In genomic region chr12:49866859-49867579, GRCh38 we compare ENCODE assay signal across 8 cellular contexts. TPM values are rescaled to one million over a fixed set of nuclear protein-coding genes. Genes with fewer than 3 reads are reported as not detected.
DNase-seq lines count a peak whose midpoint lies in the region; FAIRE-seq and TF ChIP-seq lines count a peak whose summit lies in the region.

No MANE protein-coding gene starts in this region.

- peaks cover 0 to 3% (median 1%) of the 10 kb centered on the region in 4 experiments; a peak in 3 of 7 replicates for H3K4me1 ChIP-seq in H1 (replicated peaks in 1 of 4; ENCODE audit: control insufficient read depth in 3 of 4, insufficient read depth in 4 of 4, low read length in 3 of 4)

- no peak overlapping the region for H4K91ac ChIP-seq in H1 (replicated peaks; ENCODE audit: insufficient read length, low read length)

- H2BK20ac ChIP-seq in H1 (ENCODE audit: low read length), result no peak overlapping the region

- H3K23me2 ChIP-seq in H1 (ENCODE audit: low read depth, low read length), result no peaks in the 10 kb centered on the region

- TF ChIP-seq EP300 in H1 (IDR thresholded peaks at IDR 0.05; ENCODE audit: borderline replicate concordance in 1 of 2, low read depth in 2 of 2, low read length in 2 of 2), result no peak

- H3K79me2 ChIP-seq in H1 (ENCODE audit: control insufficient read depth in 1 of 2, insufficient read depth in 2 of 2, low read length in 2 of 2), result no peaks in the 10 kb centered on the region

- peak overlapping the region; percentile 40; the same call in 1 of the 2 replicates for H4K8ac ChIP-seq in H1 (ENCODE audit: extremely low read depth, insufficient read depth, low read length)

- CTCF ChIA-PET in H1 (lab: Charles Lee; ENCODE audit: partially characterized antibody), result interaction anchor here (0.6 to 10.0 kb wide), 61 partner anchors 8 to 1753 kb away, joined by 3 to 137 read pairs (median 6); partner anchors contain the start of genes AQP2, AQP5, BCDIN3D and NCKAP5L

- H2BK12ac ChIP-seq in H1 (ENCODE audit: low read depth, low read length), result peak overlapping the region; percentile 50; the same call in 1 of the 2 replicates

- peak overlapping the region; percentile 65; the same call in 1 of the 2 replicates for H2AFZ ChIP-seq in H1 (ENCODE audit: low read length)

- H3K14ac ChIP-seq in H1 (ENCODE audit: insufficient read length), result no peak overlapping the region

- H2AK5ac ChIP-seq in H1 (ENCODE audit: low read depth, low read length), result no peak overlapping the region

- H3K27ac ChIP-seq in H1 (ENCODE audit: low read depth, low read length), result no peak overlapping the region

- no peak for FAIRE-seq in GM19239 (lab: Jason Lieb, UNC)
- FAIRE-seq in H1 (lab: Jason Lieb, UNC), result no peak

- no peaks in the 10 kb centered on the region for H4K20me1 ChIP-seq in H1 (replicated peaks in 1 of 2; ENCODE audit: control insufficient read depth in 1 of 2, insufficient read depth in 2 of 2, low read length in 2 of 2)

- H3K79me1 ChIP-seq in H1 (ENCODE audit: low read depth, low read length), result no peaks in the 10 kb centered on the region

- DNase-seq in AG09319 (ENCODE audit: extremely low read depth, low read depth) (no peak), GM19239 (ENCODE audit: insufficient read length, low spot score) (peak; percentile 92), NCI-H69 (lab: John Stamatoyannopoulos, UW) (peak; percentile 76), H1 (ENCODE audit: low read depth in 1 of 2, low spot score in 2 of 2) (peak; percentile 54 to 96), midbrain (lab: John Stamatoyannopoulos, UW) (peak; percentile 69), GF-D8 (lab: John Stamatoyannopoulos, UW) (no peak)
- peak; percentile 93 for DNase-seq in activated CD8-positive, alpha-beta memory T cell treated with anti-CD3 and anti-CD28 coated beads for 24 hours
- DNase-seq in stimulated activated CD8-positive, alpha-beta memory T cell treated with anti-CD3 and anti-CD28 coated beads, Interleukin-4, amount 100 ng/mL, for 4 hours (ENCODE audit: low read depth in 2 of 2, low spot score in 1 of 2), result peak; percentile 38 to 61

- H3K36me3 ChIP-seq in H1 (ENCODE audit: control insufficient read depth in 2 of 4, insufficient read depth in 4 of 4, low read length in 3 of 4), result no peaks in the 10 kb centered on the region

- no peak for TF ChIP-seq POLR2A in H1 (IDR thresholded peaks at IDR 0.05; ENCODE audit: control extremely low read depth in 1 of 2, low read depth in 2 of 2, low read length in 2 of 2)

- peak overlapping the region; percentile 65; the same call in 1 of the 2 replicates for H2BK15ac ChIP-seq in H1 (ENCODE audit: low read length)

- H3K4ac ChIP-seq in H1 (replicated peaks; ENCODE audit: insufficient read length, low read depth, low read length), result no peak overlapping the region

- 45% methylated on average over 19 of the region's 19 CpGs; no CpG with 5 or more reads in 1 of the 2 experiments for WGBS in H1 (ENCODE audit: extremely low coverage in 1 of 2, insufficient coverage in 1 of 2, insufficient read length in 1 of 2, insufficient replicate concordance in 2 of 2, low coverage in 1 of 2, low lambda C conversion rate in 2 of 2, missing lambda C conversion rate in 1 of 2), 2 experiments

- POLR2A ChIA-PET in H1 (lab: Charles Lee; ENCODE audit: partially characterized antibody), result interaction anchor here (0.7 to 1.6 kb wide), 5 partner anchors 16 to 118 kb away, joined by 3 to 5 read pairs (median 3); no protein-coding TSS in a partner anchor

- peak; percentile 94 to 95 for TF ChIP-seq RAD21 in H1 (IDR thresholded peaks at IDR 0.05 in 1 of 2, conservative IDR thresholded peaks at IDR 0.05 in 1 of 2; ENCODE audit: low read depth in 2 of 2, low read length in 2 of 2)

- no peak overlapping the region for H3K23ac ChIP-seq in H1 (ENCODE audit: insufficient read length)

- peaks cover 0 to 2% (median 0%) of the 10 kb centered on the region in 4 experiments; a peak in 1 of 7 replicates for H3K27me3 ChIP-seq in H1 (replicated peaks in 1 of 4; ENCODE audit: control insufficient read depth in 3 of 4, extremely low read depth in 1 of 4, insufficient read depth in 3 of 4, low read length in 3 of 4)

- TF ChIP-seq CTCF in AG09319 (IDR thresholded peaks at IDR 0.05; ENCODE audit: low read depth, low read length), result peak; percentile 94
- peak; percentile 90 to 98 (median 93) for TF ChIP-seq CTCF in H1 (IDR thresholded peaks at IDR 0.05; ENCODE audit: control extremely low read depth in 1 of 3, insufficient read depth in 1 of 3, low read depth in 1 of 3, low read length in 3 of 3)

- H3K56ac ChIP-seq in H1 (replicated peaks; ENCODE audit: insufficient read length, low read depth, low read length), result no peak overlapping the region

- H2BK120ac ChIP-seq in H1 (replicated peaks; ENCODE audit: low read depth, low read length), result no peak overlapping the region

- H4K5ac ChIP-seq in H1 (ENCODE audit: insufficient read length, low read depth, low read length), result no peak overlapping the region

- H3K18ac ChIP-seq in H1 (ENCODE audit: extremely low read depth, low read length), result no peak overlapping the region

- H2BK5ac ChIP-seq in H1 (ENCODE audit: low read depth, low read length), result no peak overlapping the region

- no peaks in the 10 kb centered on the region for H3K9me3 ChIP-seq in H1 (ENCODE audit: insufficient read depth in 2 of 2, low read depth in 1 of 2, low read length in 1 of 2)

- no peak overlapping the region for H3K9ac ChIP-seq in H1 (replicated peaks in 1 of 4; ENCODE audit: extremely low read depth in 1 of 4, low read depth in 3 of 4, low read length in 3 of 4)

- H3K4me2 ChIP-seq in H1 (ENCODE audit: insufficient read depth in 1 of 2, low read depth in 2 of 2, low read length in 2 of 2), result no peak overlapping the region

- no peak overlapping the region for H3K4me3 ChIP-seq in H1 (ENCODE audit: extremely low read depth in 1 of 4, insufficient read depth in 2 of 4, low read depth in 3 of 4, low read length in 4 of 4)

TF ChIP-seq in H1, 55 proteins besides CTCF, POLR2A, EP300 and RAD21:
- TF ChIP-seq SIRT6 (IDR thresholded peaks at IDR 0.05; ENCODE audit: low read length), result no peak
- 0 out of 2 replicates have a peak, but pooled peaks have one; percentile 21 for TF ChIP-seq JUND (IDR thresholded peaks at IDR 0.05; ENCODE audit: low read length)
- TF ChIP-seq BRCA1 (IDR thresholded peaks at IDR 0.05; ENCODE audit: low read depth, low read length), result 0 out of 2 replicates have a peak, but pooled peaks have one; percentile 49
- TF ChIP-seq, protein P1, sequence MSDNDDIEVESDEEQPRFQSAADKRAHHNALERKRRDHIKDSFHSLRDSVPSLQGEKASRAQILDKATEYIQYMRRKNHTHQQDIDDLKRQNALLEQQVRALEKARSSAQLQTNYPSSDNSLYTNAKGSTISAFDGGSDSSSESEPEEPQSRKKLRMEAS (IDR thresholded peaks at IDR 0.05), result peak; percentile 58; the same call in 1 of the 2 replicates

RNA-seq across cellular contexts. Expression of gene BCDIN3D, which starts 24.1 kb away (rescaled TPM):
- total RNA-seq in H1 (2021; fragmentation: NEBNext Ultra II Directional; extraction: Animal tissue kit (Norgen Biotek cat#: 25700)), result 2.4 and 2.5 TPM in 2 replicates
- polyA plus RNA-seq in H1 (2011; rRNA removed), result 1.6 TPM in 2 replicates
- polyA plus RNA-seq in H1 (2011; cell fraction: cytosol; rRNA removed), result 2.0 TPM
- polyA plus RNA-seq in H1 (2011; cell fraction: nucleus; rRNA removed), result 1.5 TPM
- polyA plus RNA-seq in H1 (2012, experiment 1 of 2), result 1.7 to 3.4 TPM (median 2.0 TPM) in 4 replicates
- polyA plus RNA-seq in H1 (2012, experiment 2 of 2), result 1.7 TPM
- 2.2 TPM for polyA plus RNA-seq in H1 (2013, experiment 1 of 2)
- polyA plus RNA-seq in H1 (2013, experiment 2 of 2), result 2.5 TPM
- 2.4 and 2.7 TPM in 2 replicates for polyA minus RNA-seq in H1 (2011; rRNA and poly(A)+ RNA removed)
- 0.59 TPM for polyA minus RNA-seq in H1 (2011; cell fraction: cytosol; rRNA and poly(A)+ RNA removed)
- 1.3 TPM for polyA minus RNA-seq in H1 (2011; cell fraction: nucleus; rRNA and poly(A)+ RNA removed)

RNA-seq across cellular contexts. Expression of gene FAIM2, which starts 36.7 kb away (rescaled TPM):
- 0.89 and 1.4 TPM in 2 replicates for total RNA-seq in H1 (2021; fragmentation: NEBNext Ultra II Directional; extraction: Animal tissue kit (Norgen Biotek cat#: 25700))
- polyA plus RNA-seq in H1 (2011; rRNA removed), result 1.3 and 3.1 TPM in 2 replicates
- polyA plus RNA-seq in H1 (2011; cell fraction: cytosol; rRNA removed), result 1.2 TPM
- polyA plus RNA-seq in H1 (2011; cell fraction: nucleus; rRNA removed), result 3.7 TPM
- polyA plus RNA-seq in H1 (2012, experiment 1 of 2), result 0.22 to 1.3 TPM (median 0.64 TPM) in 4 replicates
- 0.18 TPM for polyA plus RNA-seq in H1 (2012, experiment 2 of 2)
- polyA plus RNA-seq in H1 (2013, experiment 1 of 2), result 0.39 TPM
- 0.33 TPM for polyA plus RNA-seq in H1 (2013, experiment 2 of 2)
- polyA minus RNA-seq in H1 (2011; rRNA and poly(A)+ RNA removed), result 1.2 and 2.2 TPM in 2 replicates
- 2.2 TPM for polyA minus RNA-seq in H1 (2011; cell fraction: cytosol; rRNA and poly(A)+ RNA removed)
- polyA minus RNA-seq in H1 (2011; cell fraction: nucleus; rRNA and poly(A)+ RNA removed), result 0.70 TPM

RNA-seq across cellular contexts. Expression of gene NCKAP5L, which starts 38.8 kb away (rescaled TPM):
- total RNA-seq in H1 (2021; fragmentation: NEBNext Ultra II Directional; extraction: Animal tissue kit (Norgen Biotek cat#: 25700)), result 27.9 and 30.2 TPM in 2 replicates
- 9.4 and 16.3 TPM in 2 replicates for polyA plus RNA-seq in H1 (2011; rRNA removed)
- polyA plus RNA-seq in H1 (2011; cell fraction: cytosol; rRNA removed), result 7.6 TPM
- polyA plus RNA-seq in H1 (2011; cell fraction: nucleus; rRNA removed), result 23.8 TPM
- polyA plus RNA-seq in H1 (2012, experiment 1 of 2), result 12.5 to 17.8 TPM (median 16.7 TPM) in 4 replicates
- 16.1 TPM for polyA plus RNA-seq in H1 (2012, experiment 2 of 2)
- 13.6 TPM for polyA plus RNA-seq in H1 (2013, experiment 1 of 2)
- polyA plus RNA-seq in H1 (2013, experiment 2 of 2), result 12.7 TPM
- polyA minus RNA-seq in H1 (2011; rRNA and poly(A)+ RNA removed), result 10.2 and 16.9 TPM in 2 replicates
- polyA minus RNA-seq in H1 (2011; cell fraction: cytosol; rRNA and poly(A)+ RNA removed), result 16.4 TPM
- polyA minus RNA-seq in H1 (2011; cell fraction: nucleus; rRNA and poly(A)+ RNA removed), result 22.2 TPM

Comparison
In these comparisons a context has a peak if more than half of its experiments do, and no peak if none do; other contexts are left out.
1. DNase-seq: peak in GM19239 (single experiment), NCI-H69 (single experiment), activated CD8-positive, alpha-beta memory T cell treated with anti-CD3 and anti-CD28 coated beads for 24 hours (single experiment), H1 (2 of 2), midbrain (single experiment) and stimulated activated CD8-positive, alpha-beta memory T cell treated with anti-CD3 and anti-CD28 coated beads, Interleukin-4, amount 100 ng/mL, for 4 hours (2 of 2); none in AG09319 (single experiment) and GF-D8 (single experiment).